9 cellular contexts compared by ENCODE assay signal in genomic region chr15:99446565-99447496, GRCh38.
DNase-seq lines count a peak whose midpoint lies in the region; ATAC-seq and TF ChIP-seq lines count a peak whose summit lies in the region.
"Had no signal": no experiment of that assay in that cellular context is flagged by ENCODE, and none has a peak within 500 bp of the region (broad histone marks: within the 10 kb centered on the region; RNA-seq: fewer than 3 reads in every experiment).

No MANE protein-coding gene starts in this region.

- peak; percentile 65 for DNase-seq in D341Med (ENCODE audit: low spot score)
- peak; percentile 9 for DNase-seq in GM20000 (ENCODE audit: low spot score)
- peak; percentile 87 for DNase-seq in NCI-H748 (lab: John Stamatoyannopoulos, UW; ENCODE audit: unreplicated experiment)
- peak; percentile 50 for DNase-seq in islet precursor cell
- DNase-seq in dermis blood vessel endothelial cell: no peak
- DNase-seq: Calu3 had no signal

- ATAC-seq in GM18520 (IDR thresholded peaks at IDR 0.05; ENCODE audit: unreplicated experiment): no peak
- ATAC-seq in GM18861 (IDR thresholded peaks at IDR 0.05; ENCODE audit: unreplicated experiment): no peak
- ATAC-seq in HG03196 (IDR thresholded peaks at IDR 0.05; ENCODE audit: unreplicated experiment): no peak

- no peak for TF ChIP-seq CTCF in GM20000 (IDR thresholded peaks at IDR 0.05; ENCODE audit: extremely low read depth, missing control alignments)
